In the genomic region with DNA sequence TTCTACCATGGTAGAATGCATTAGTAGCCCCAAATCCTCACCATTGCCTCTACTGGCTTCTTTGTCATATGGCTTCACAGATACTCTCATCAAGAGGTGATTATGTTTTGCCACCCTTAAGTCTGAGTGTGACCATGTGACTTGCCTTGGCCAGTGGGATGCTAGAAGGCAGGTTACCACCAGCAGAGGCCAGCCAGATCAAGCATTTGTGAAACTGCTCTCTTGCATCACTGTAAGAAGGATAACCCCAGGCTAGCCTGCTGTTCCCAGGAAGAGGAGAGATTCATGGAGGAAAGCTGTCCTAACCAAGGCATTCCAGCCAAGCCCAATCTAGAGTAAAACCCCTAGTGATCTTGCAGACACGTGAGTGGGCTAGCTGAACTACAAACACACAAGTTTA, we compare ENCODE assay signal across 20 cellular contexts.
"Had no signal": no experiment of that assay in that cellular context is flagged by ENCODE, and none has a peak within 500 bp of the region (broad histone marks: within the 10 kb centered on the region; RNA-seq: fewer than 3 reads in every experiment).

No MANE protein-coding gene starts in this region.

- H3K9me3 ChIP-seq: gastroesophageal sphincter, left ventricle myocardium inferior, psoas muscle, testis, tibial nerve had no signal

- ATAC-seq: gastroesophageal sphincter; naive thymus-derived CD4-positive, alpha-beta T cell; sciatic nerve; stimulated activated naive B cell treated with anti-CD40 and anti-IgM and Interleukin-4, amounts not matched to agents 10 μg/mL and 1 μg/mL and 100 μg/mL, for 72 hours; stimulated activated naive CD8-positive, alpha-beta T cell treated with anti-CD3 and anti-CD28 coated beads, Interleukin-15, amount 100 ng/mL, for 72 hours had no signal

- H3K4me3 ChIP-seq: gastroesophageal sphincter, left ventricle myocardium inferior, lung, psoas muscle, testis, tibial nerve had no signal

- H3K27me3 ChIP-seq: gastroesophageal sphincter, testis, tibial nerve had no signal

- FAIRE-seq: colon, endothelial cell of umbilical vein had no signal

- H3K4me1 ChIP-seq: psoas muscle, testis had no signal

- DNase-seq: cerebellar nuclear complex; effector CD4-positive, alpha-beta T cell; endodermal cell; glutamatergic neuron; islet precursor cell; left ventricle myocardium inferior; naive thymus-derived CD4-positive, alpha-beta T cell; nephron progenitor cell; psoas muscle; stimulated activated CD4-positive, alpha-beta T cell treated with anti-CD3 and anti-CD28 coated beads, Interleukin-2, amount 100 ng/mL, for 24 hours; stimulated activated CD4-positive, alpha-beta T cell treated with anti-CD3 and anti-CD28 coated beads, Interleukin-4, amount 100 ng/mL, for 4 hours; stimulated activated naive B cell treated with anti-CD40 and anti-IgM and Interleukin-4, amounts not matched to agents 10 μg/mL and 1 μg/mL and 100 μg/mL, for 72 hours; stimulated activated naive CD8-positive, alpha-beta T cell treated with anti-CD3 and anti-CD28 coated beads, Interleukin-15, amount 100 ng/mL, for 72 hours; testis had no signal

- H3K27ac ChIP-seq: gastroesophageal sphincter, left ventricle myocardium inferior, psoas muscle, testis, tibial nerve had no signal
